ENCODE assay signal across 8 cellular contexts in the genomic region with DNA sequence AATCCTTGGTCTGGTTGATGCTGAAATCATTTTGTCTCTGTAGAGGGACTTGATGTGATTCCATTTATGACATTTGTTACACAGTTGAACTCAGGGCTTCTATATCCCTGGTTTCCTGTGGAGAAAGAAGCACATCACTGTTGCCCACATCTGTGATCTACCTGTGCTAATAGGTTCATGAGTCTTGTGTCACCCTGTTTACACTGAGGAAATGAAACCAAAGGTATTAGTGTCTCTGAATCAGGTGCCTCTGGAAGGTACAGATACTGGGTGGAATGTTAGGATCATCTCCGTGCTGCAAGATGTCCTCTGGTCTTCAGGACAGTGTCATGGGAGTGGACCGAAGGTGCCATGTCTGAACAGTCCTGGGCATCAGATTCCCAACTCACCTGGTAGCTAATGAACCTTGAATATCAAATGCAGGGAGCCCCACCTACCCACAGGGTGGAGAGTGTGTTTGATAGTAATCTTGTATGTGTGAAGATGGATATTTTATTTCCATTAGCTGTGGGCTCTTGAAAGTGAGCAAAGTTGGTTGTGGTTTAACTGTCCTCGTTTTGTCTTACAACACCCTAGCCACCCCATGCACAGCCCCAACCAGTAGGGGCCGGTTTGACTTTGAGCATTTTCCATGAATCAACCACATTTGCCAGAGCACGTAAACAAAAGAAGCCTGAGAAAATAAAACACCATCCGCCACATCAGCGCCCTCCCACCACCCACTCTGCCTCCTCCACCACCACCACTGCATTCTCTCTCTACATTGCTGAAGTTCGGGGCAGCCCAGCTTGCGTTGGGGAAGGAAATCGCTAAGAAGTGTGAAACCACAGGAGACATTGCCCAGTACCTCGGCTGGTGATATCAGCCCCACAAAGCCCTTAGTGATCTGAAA. TPM values are rescaled to one million over a fixed set of nuclear protein-coding genes. Genes with fewer than 3 reads are reported as not detected.
DNase-seq lines count a peak whose midpoint lies in the region; ATAC-seq and TF ChIP-seq lines count a peak whose summit lies in the region.

No MANE protein-coding gene starts in this region.

- TF ChIP-seq POLR2A in esophagus squamous epithelium (IDR thresholded peaks at IDR 0.05) = no peak

- no peaks in the 10 kb centered on the region for H3K9me3 ChIP-seq in esophagus squamous epithelium

- no peak overlapping the region for H3K27ac Mint-ChIP-seq in MCF 10A (ENCODE audit: low read depth, unreplicated experiment)

- no peaks in the 10 kb centered on the region for H3K4me1 Mint-ChIP-seq in MCF 10A (ENCODE audit: insufficient read depth, unreplicated experiment)

- ATAC-seq in HG02840 (IDR thresholded peaks at IDR 0.05; ENCODE audit: low FRiP score, unreplicated experiment) = peak; percentile 82

- intact Hi-C loops in posterior vena cava (cut with DNase I) (no loop called here), posterior cingulate gyrus (cut with DNase I) (no loop called here), esophagus squamous epithelium (cut with DNase I) (no loop called here), MCF 10A (cut with micrococcal nuclease) (no loop called here)

- CTCF ChIA-PET in MCF 10A (lab: Yijun Ruan, JAX) = interaction anchor here (0.5 to 1.3 kb wide), 3 partner anchors 10 to 84 kb away, joined by 4 read pairs; no protein-coding TSS in a partner anchor

- H3K27me3 Mint-ChIP-seq in MCF 10A (ENCODE audit: insufficient read depth, unreplicated experiment) = no peaks in the 10 kb centered on the region

- H3K27ac ChIP-seq in esophagus squamous epithelium = peak overlapping the region in 1 of 4 donors; percentile 31

- POLR2A ChIA-PET in MCF 10A (lab: Yijun Ruan, JAX) = interaction anchor here (0.9 kb wide), 1 partner anchor 9 kb away, joined by 3 read pairs; no protein-coding TSS in a partner anchor

- in situ Hi-C loops in GM13977 (cut with MboI; ENCODE audit: low pct_unique_long_range_greater_than_20kb, low sequenced_read_pairs, unreplicated experiment) = no loop called here

- BruUV-seq in MCF 10A (replicated peaks; lab: Mats Ljungman, UMichigan) = no TSS peak

- no peaks in the 10 kb centered on the region for H3K9me3 Mint-ChIP-seq in MCF 10A (ENCODE audit: unreplicated experiment)

- H3K36me3 Mint-ChIP-seq in MCF 10A (ENCODE audit: insufficient read depth, unreplicated experiment) = peaks cover 32% of the 10 kb centered on the region

- H3K4me3 Mint-ChIP-seq in MCF 10A (ENCODE audit: unreplicated experiment) = no peak overlapping the region

- H3K36me3 ChIP-seq in esophagus squamous epithelium = peaks cover 0 to 35% (median 6%) of the 10 kb centered on the region in 3 donors

- H3K4me3 ChIP-seq in esophagus squamous epithelium = no peak overlapping the region

- 56 to 60% methylated on average over 11 of the region's 11 CpGs for WGBS in esophagus squamous epithelium, 2 donors

- H3K4me1 ChIP-seq in esophagus squamous epithelium = no peaks in the 10 kb centered on the region

- DNase-seq in GM13977 (ENCODE audit: low spot score) (peak; percentile 39), SIG-M5 treated with dmso at 0.1 percent for 504 hours (lab: John Stamatoyannopoulos, UW; ENCODE audit: unreplicated experiment) (peak; percentile 90), activated gamma-delta T cell treated with Interleukin-2 at 50 U/mL for 16 hours (peak; percentile 87), posterior vena cava (ENCODE audit: low spot score) (peak; percentile 77), posterior cingulate gyrus (no peak), esophagus squamous epithelium (lab: John Stamatoyannopoulos, UW) (no peak), MCF 10A (ENCODE audit: unreplicated experiment) (no peak)

- peak; percentile 35 for TF ChIP-seq CTCF in GM13977 (IDR thresholded peaks at IDR 0.05; ENCODE audit: extremely low read depth, insufficient read depth, missing control alignments)
- no peak for TF ChIP-seq CTCF in esophagus squamous epithelium (IDR thresholded peaks at IDR 0.05)
- no peak for TF ChIP-seq CTCF in MCF 10A (IDR thresholded peaks at IDR 0.05; ENCODE audit: unreplicated experiment)

- no peaks in the 10 kb centered on the region for H3K27me3 ChIP-seq in esophagus squamous epithelium

RNA-seq across cellular contexts. Expression of gene STARD3NL, which starts 54.7 kb away (rescaled TPM):
- total RNA-seq in posterior vena cava (10 to 100 TPM; 37.0 to 41.8 TPM), esophagus squamous epithelium (10 to 100 TPM in 3 of 4 donors, 1 to 10 TPM in 1; 4.1 to 22.1 (median 17.9) TPM), MCF 10A (2022) (24.5 and 25.6 TPM in 2 replicates)

Comparison
In these comparisons a context has a peak if more than half of its experiments do, and no peak if none do; other contexts are left out.
1. DNase-seq: peak in GM13977 (single experiment), SIG-M5 treated with dmso at 0.1 percent for 504 hours (single experiment), activated gamma-delta T cell treated with Interleukin-2 at 50 U/mL for 16 hours (single experiment) and posterior vena cava (single experiment); none in posterior cingulate gyrus (0 of 10), esophagus squamous epithelium (single experiment) and MCF 10A (single experiment).